8 cellular contexts compared by ENCODE assay signal in the genomic region with DNA sequence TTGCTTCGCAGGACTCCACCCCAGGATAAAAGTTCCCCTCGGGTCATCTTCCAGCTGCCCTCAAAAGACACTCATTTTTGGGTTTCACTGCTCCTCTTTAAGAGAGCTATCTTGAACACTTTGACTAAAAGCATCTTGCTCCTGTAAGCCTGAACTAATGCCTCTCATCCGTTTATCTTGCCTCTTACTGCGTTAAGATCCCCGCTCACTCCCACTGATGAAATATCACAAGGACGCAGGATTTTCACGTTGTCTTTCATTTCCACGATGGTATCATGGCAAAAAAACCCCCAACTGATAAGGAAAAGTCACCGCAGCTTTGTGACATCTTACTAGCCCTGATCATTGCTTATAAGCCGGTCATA. TPM values are rescaled to one million over a fixed set of nuclear protein-coding genes. Genes with fewer than 3 reads are reported as not detected.
DNase-seq lines count a peak whose midpoint lies in the region; ATAC-seq and TF ChIP-seq lines count a peak whose summit lies in the region.

No MANE protein-coding gene starts in this region.

- intact Hi-C loops in left ventricle myocardium inferior (cut with micrococcal nuclease) (no loop called here), Right ventricle myocardium inferior (cut with DNase I) (no loop called here), posterior cingulate gyrus (cut with DNase I) (no loop called here)

- H3K27ac ChIP-seq in left ventricle myocardium inferior (replicated peaks), result peak overlapping the region; percentile 89
- H3K27ac ChIP-seq in brain microvascular endothelial cell, result peak overlapping the region; percentile 95

- peaks cover 7% of the 10 kb centered on the region for H3K4me1 Mint-ChIP-seq in mesothelial cell of epicardium

- H3K27ac Mint-ChIP-seq in mesothelial cell of epicardium, result peak overlapping the region; percentile 78

- no peaks in the 10 kb centered on the region for H3K9me3 ChIP-seq in left ventricle myocardium inferior (replicated peaks)

- H3K27me3 Mint-ChIP-seq in mesothelial cell of epicardium (ENCODE audit: low read depth), result no peaks in the 10 kb centered on the region

- no peak for ATAC-seq in Right ventricle myocardium inferior

- H3K4me1 ChIP-seq in left ventricle myocardium inferior, result peaks cover 5% of the 10 kb centered on the region

- H3K36me3 ChIP-seq in left ventricle myocardium inferior (no peaks in the 10 kb centered on the region), brain microvascular endothelial cell (replicated peaks) (no peaks in the 10 kb centered on the region)

- no peak for DNase-seq in left ventricle myocardium inferior
- no peak for DNase-seq in Right ventricle myocardium inferior (ENCODE audit: missing footprints)
- no peak for DNase-seq in brain microvascular endothelial cell
- DNase-seq in mesothelial cell of epicardium (ENCODE audit: low spot score in 2 of 2, unreplicated experiment in 2 of 2), result no peak
- no peak for DNase-seq in NCI-H2107 treated with DMSO at 0.1 percent for 48 hours (lab: John Stamatoyannopoulos, UW; ENCODE audit: unreplicated experiment)
- DNase-seq in DMS114 treated with DMSO at 0.1 percent for 48 hours (lab: John Stamatoyannopoulos, UW; ENCODE audit: unreplicated experiment), result no peak
- no peak for DNase-seq in DMS53 treated with DMSO at 0.1 percent for 48 hours (lab: John Stamatoyannopoulos, UW; ENCODE audit: unreplicated experiment)
- no peak for DNase-seq in posterior cingulate gyrus

- H3K9me3 Mint-ChIP-seq in mesothelial cell of epicardium, result peaks cover 6% of the 10 kb centered on the region

- TF ChIP-seq CTCF in left ventricle myocardium inferior (IDR thresholded peaks at IDR 0.05; ENCODE audit: borderline replicate concordance), result no peak
- no peak for TF ChIP-seq CTCF in brain microvascular endothelial cell (IDR thresholded peaks at IDR 0.05; ENCODE audit: low read depth, low read length, missing control alignments)
- no peak for TF ChIP-seq CTCF in mesothelial cell of epicardium (IDR thresholded peaks at IDR 0.05; ENCODE audit: unreplicated experiment)

- H3K27me3 ChIP-seq in left ventricle myocardium inferior (ENCODE audit: low read depth) (no peaks in the 10 kb centered on the region), brain microvascular endothelial cell (replicated peaks) (no peaks in the 10 kb centered on the region)

- peak overlapping the region; percentile 86 for H3K4me3 Mint-ChIP-seq in mesothelial cell of epicardium

- in situ Hi-C loops in brain microvascular endothelial cell (cut with HindIII; ENCODE audit: low pct_ligation_motif_present, low sequenced_read_pairs), result no loop called here

- peaks cover 1% of the 10 kb centered on the region for H3K36me3 Mint-ChIP-seq in mesothelial cell of epicardium

- peak overlapping the region; percentile 87 for H3K4me3 ChIP-seq in left ventricle myocardium inferior
- peak overlapping the region; percentile 61 for H3K4me3 ChIP-seq in brain microvascular endothelial cell (ENCODE audit: low read depth, low read length)

RNA-seq across cellular contexts. Expression of gene ACSL4, which starts 0.6 kb away (rescaled TPM):
- total RNA-seq in left ventricle myocardium inferior (41.1 TPM), Right ventricle myocardium inferior (30.6 TPM), mesothelial cell of epicardium (14.0 to 15.4 TPM (median 15.0 TPM) in 3 replicates)
